14 cellular contexts compared by ENCODE assay signal in genomic region chr19:17283504-17283996, GRCh38. TPM values are rescaled to one million over a fixed set of nuclear protein-coding genes. Genes with fewer than 3 reads are reported as not detected.
"Had no signal": no experiment of that assay in that cellular context is flagged by ENCODE, and none has a peak within 500 bp of the region (broad histone marks: within the 10 kb centered on the region; RNA-seq: fewer than 3 reads in every experiment).

No MANE protein-coding gene starts in this region.

- ATAC-seq: naive thymus-derived CD4-positive, alpha-beta T cell had no signal

- H3K27me3 Mint-ChIP-seq: stimulated activated memory B cell treated with anti-CD40 and anti-IgM and Interleukin-4, amounts not matched to agents 10 μg/mL and 1 μg/mL and 100 μg/mL, for 72 hours had no signal

- DNase-seq: activated CD4-positive, alpha-beta T cell treated with anti-CD3 and anti-CD28 coated beads for 36 hours; activated effector memory CD4-positive, alpha-beta T cell treated with anti-CD3 and anti-CD28 coated beads, Interleukin-2, amount 50 U/mL, for 16 hours; immature natural killer cell; left colon; naive thymus-derived CD4-positive, alpha-beta T cell; occipital lobe; psoas muscle; right lobe of liver; SW 1271; T1000; upper lobe of left lung had no signal

- H3K4me3 ChIP-seq: lung, right lobe of liver, SJSA1, upper lobe of left lung had no signal

- H3K9me3 ChIP-seq: psoas muscle, right lobe of liver, SJSA1, upper lobe of left lung had no signal

- H3K27me3 ChIP-seq: right lobe of liver had no signal

- H3K27ac Mint-ChIP-seq: activated CD4-positive, alpha-beta T cell treated with anti-CD3 and anti-CD28 coated beads for 36 hours; immature natural killer cell; stimulated activated memory B cell treated with anti-CD40 and anti-IgM and Interleukin-4, amounts not matched to agents 10 μg/mL and 1 μg/mL and 100 μg/mL, for 72 hours had no signal

- H3K27ac ChIP-seq: psoas muscle, right lobe of liver, SJSA1, upper lobe of left lung had no signal

- H3K36me3 ChIP-seq: right lobe of liver had no signal

- H3K9me3 Mint-ChIP-seq: naive thymus-derived CD4-positive, alpha-beta T cell; stimulated activated memory B cell treated with anti-CD40 and anti-IgM and Interleukin-4, amounts not matched to agents 10 μg/mL and 1 μg/mL and 100 μg/mL, for 72 hours had no signal

- H3K4me3 Mint-ChIP-seq: activated CD4-positive, alpha-beta T cell treated with anti-CD3 and anti-CD28 coated beads for 36 hours; stimulated activated memory B cell treated with anti-CD40 and anti-IgM and Interleukin-4, amounts not matched to agents 10 μg/mL and 1 μg/mL and 100 μg/mL, for 72 hours had no signal

RNA-seq across cellular contexts. Expression of gene ANKLE1, which starts 1.8 kb away (rescaled TPM):
- polyA plus RNA-seq: immature natural killer cell had no signal

RNA-seq across cellular contexts. Expression of gene USHBP1, which starts 19.0 kb away (rescaled TPM):
- total RNA-seq: SJSA1 had no signal
- polyA plus RNA-seq: immature natural killer cell had no signal
